ENCODE assay signal across 1 cellular context in the genomic region with DNA sequence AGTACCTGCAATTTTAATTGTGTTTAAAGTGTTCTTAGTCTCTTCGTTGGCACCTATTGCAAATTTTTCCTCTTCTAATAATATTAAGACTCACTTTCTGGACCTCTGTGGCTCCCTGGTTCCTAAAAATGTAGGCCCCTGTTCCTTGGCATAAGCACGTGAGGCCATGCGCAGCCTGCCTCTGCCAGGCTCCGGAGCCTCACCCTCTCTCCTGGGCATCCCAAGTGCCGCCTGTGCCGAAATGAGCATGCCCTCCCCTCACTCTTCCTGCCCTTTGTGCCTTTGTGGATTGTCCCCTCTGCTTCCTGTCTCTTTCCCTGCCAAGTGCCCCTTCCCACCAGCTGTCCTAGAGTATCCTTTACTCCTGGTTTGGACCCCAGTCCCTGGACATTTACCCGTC.
TF ChIP-seq lines count a peak whose summit lies in the region.

No MANE protein-coding gene starts in this region.

TF ChIP-seq in GM23338, 12 proteins besides CTCF, POLR2A, EP300 and RAD21:
- TF ChIP-seq, protein P1, sequence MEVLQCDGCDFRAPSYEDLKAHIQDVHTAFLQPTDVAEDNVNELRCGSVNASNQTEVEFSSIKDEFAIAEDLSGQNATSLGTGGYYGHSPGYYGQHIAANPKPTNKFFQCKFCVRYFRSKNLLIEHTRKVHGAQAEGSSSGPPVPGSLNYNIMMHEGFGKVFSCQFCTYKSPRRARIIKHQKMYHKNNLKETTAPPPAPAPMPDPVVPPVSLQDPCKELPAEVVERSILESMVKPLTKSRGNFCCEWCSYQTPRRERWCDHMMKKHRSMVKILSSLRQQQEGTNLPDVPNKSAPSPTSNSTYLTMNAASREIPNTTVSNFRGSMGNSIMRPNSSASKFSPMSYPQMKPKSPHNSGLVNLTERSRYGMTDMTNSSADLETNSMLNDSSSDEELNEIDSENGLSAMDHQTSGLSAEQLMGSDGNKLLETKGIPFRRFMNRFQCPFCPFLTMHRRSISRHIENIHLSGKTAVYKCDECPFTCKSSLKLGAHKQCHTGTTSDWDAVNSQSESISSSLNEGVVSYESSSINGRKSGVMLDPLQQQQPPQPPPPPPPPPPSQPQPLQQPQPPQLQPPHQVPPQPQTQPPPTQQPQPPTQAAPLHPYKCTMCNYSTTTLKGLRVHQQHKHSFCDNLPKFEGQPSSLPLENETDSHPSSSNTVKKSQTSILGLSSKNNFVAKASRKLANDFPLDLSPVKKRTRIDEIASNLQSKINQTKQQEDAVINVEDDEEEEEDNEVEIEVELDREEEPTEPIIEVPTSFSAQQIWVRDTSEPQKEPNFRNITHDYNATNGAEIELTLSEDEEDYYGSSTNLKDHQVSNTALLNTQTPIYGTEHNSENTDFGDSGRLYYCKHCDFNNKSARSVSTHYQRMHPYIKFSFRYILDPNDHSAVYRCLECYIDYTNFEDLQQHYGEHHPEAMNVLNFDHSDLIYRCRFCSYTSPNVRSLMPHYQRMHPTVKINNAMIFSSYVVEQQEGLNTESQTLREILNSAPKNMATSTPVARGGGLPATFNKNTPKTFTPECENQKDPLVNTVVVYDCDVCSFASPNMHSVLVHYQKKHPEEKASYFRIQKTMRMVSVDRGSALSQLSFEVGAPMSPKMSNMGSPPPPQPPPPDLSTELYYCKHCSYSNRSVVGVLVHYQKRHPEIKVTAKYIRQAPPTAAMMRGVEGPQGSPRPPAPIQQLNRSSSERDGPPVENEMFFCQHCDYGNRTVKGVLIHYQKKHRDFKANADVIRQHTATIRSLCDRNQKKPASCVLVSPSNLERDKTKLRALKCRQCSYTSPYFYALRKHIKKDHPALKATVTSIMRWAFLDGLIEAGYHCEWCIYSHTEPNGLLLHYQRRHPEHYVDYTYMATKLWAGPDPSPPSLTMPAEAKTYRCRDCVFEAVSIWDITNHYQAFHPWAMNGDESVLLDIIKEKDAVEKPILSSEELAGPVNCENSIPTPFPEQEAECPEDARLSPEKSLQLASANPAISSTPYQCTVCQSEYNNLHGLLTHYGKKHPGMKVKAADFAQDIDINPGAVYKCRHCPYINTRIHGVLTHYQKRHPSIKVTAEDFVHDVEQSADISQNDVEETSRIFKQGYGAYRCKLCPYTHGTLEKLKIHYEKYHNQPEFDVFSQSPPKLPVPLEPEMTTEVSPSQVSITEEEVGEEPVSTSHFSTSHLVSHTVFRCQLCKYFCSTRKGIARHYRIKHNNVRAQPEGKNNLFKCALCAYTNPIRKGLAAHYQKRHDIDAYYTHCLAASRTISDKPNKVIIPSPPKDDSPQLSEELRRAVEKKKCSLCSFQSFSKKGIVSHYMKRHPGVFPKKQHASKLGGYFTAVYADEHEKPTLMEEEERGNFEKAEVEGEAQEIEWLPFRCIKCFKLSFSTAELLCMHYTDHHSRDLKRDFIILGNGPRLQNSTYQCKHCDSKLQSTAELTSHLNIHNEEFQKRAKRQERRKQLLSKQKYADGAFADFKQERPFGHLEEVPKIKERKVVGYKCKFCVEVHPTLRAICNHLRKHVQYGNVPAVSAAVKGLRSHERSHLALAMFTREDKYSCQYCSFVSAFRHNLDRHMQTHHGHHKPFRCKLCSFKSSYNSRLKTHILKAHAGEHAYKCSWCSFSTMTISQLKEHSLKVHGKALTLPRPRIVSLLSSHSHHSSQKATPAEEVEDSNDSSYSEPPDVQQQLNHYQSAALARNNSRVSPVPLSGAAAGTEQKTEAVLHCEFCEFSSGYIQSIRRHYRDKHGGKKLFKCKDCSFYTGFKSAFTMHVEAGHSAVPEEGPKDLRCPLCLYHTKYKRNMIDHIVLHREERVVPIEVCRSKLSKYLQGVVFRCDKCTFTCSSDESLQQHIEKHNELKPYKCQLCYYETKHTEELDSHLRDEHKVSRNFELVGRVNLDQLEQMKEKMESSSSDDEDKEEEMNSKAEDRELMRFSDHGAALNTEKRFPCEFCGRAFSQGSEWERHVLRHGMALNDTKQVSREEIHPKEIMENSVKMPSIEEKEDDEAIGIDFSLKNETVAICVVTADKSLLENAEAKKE (CRISPR knock-in tag; IDR thresholded peaks at IDR 0.05): no peak
- no peak for TF ChIP-seq ZNF331 (CRISPR knock-in tag; IDR thresholded peaks at IDR 0.05; ENCODE audit: low read depth)
- TF ChIP-seq NANOG (IDR thresholded peaks at IDR 0.05; ENCODE audit: borderline replicate concordance): no peak
- TF ChIP-seq JUNB (IDR thresholded peaks at IDR 0.05; ENCODE audit: unreplicated experiment): no peak
- no peak for TF ChIP-seq POLR2AphosphoS5 (IDR thresholded peaks at IDR 0.05; ENCODE audit: low read depth)
- TF ChIP-seq STAT1 (IDR thresholded peaks at IDR 0.05; ENCODE audit: unreplicated experiment): no peak
- TF ChIP-seq, protein P2, sequence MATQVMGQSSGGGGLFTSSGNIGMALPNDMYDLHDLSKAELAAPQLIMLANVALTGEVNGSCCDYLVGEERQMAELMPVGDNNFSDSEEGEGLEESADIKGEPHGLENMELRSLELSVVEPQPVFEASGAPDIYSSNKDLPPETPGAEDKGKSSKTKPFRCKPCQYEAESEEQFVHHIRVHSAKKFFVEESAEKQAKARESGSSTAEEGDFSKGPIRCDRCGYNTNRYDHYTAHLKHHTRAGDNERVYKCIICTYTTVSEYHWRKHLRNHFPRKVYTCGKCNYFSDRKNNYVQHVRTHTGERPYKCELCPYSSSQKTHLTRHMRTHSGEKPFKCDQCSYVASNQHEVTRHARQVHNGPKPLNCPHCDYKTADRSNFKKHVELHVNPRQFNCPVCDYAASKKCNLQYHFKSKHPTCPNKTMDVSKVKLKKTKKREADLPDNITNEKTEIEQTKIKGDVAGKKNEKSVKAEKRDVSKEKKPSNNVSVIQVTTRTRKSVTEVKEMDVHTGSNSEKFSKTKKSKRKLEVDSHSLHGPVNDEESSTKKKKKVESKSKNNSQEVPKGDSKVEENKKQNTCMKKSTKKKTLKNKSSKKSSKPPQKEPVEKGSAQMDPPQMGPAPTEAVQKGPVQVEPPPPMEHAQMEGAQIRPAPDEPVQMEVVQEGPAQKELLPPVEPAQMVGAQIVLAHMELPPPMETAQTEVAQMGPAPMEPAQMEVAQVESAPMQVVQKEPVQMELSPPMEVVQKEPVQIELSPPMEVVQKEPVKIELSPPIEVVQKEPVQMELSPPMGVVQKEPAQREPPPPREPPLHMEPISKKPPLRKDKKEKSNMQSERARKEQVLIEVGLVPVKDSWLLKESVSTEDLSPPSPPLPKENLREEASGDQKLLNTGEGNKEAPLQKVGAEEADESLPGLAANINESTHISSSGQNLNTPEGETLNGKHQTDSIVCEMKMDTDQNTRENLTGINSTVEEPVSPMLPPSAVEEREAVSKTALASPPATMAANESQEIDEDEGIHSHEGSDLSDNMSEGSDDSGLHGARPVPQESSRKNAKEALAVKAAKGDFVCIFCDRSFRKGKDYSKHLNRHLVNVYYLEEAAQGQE (IDR thresholded peaks at IDR 0.05; ENCODE audit: unreplicated experiment): no peak
- no peak for TF ChIP-seq EZH2phosphoT487 (IDR thresholded peaks at IDR 0.05; ENCODE audit: unreplicated experiment)
- TF ChIP-seq CREB1 (CRISPR knock-in tag; IDR thresholded peaks at IDR 0.05; ENCODE audit: low read depth): no peak
- no peak for TF ChIP-seq EZH2 (IDR thresholded peaks at IDR 0.05; ENCODE audit: low read depth, unreplicated experiment)
- TF ChIP-seq, protein P3, sequence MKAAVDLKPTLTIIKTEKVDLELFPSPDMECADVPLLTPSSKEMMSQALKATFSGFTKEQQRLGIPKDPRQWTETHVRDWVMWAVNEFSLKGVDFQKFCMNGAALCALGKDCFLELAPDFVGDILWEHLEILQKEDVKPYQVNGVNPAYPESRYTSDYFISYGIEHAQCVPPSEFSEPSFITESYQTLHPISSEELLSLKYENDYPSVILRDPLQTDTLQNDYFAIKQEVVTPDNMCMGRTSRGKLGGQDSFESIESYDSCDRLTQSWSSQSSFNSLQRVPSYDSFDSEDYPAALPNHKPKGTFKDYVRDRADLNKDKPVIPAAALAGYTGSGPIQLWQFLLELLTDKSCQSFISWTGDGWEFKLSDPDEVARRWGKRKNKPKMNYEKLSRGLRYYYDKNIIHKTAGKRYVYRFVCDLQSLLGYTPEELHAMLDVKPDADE (IDR thresholded peaks at IDR 0.05): no peak
- TF ChIP-seq ZNF114 (CRISPR knock-in tag; IDR thresholded peaks at IDR 0.05): no peak
